In the genomic region with DNA sequence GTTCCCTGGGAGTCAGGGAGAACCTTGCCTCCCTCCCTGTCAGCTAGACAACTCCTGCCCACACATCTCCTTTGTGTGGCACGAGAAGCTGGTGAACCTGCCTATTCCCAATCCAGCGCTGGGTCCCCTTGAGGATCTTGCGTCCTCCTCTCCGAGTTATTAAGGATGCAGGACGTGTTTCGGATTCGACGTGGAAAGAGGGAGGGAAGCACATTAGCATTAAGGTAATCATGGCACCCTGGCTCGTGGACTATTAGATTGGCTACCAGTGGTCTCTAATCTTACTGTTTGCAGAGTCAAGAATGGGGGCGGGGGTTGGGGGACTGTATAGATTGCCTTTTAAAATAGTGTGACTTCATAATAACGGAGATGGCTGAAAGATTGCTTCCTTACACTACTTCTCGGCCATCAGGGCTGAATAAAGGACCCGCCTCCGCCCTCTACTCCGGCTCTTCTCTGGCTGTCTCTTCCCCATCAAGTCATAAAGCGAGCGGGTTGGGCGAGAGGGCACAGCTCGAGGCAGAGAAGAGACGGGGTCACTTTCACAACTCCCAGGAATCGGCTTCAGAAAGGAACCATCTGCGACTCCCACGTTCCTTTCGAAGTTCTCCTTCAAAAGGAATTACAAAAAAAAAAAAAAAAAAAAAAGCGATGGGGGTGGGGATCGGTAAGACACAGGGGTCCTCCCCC, we compare ENCODE assay signal across 10 cellular contexts. TPM values are rescaled to one million over a fixed set of nuclear protein-coding genes. Genes with fewer than 3 reads are reported as not detected.
DNase-seq lines count a peak whose midpoint lies in the region; ATAC-seq and TF ChIP-seq lines count a peak whose summit lies in the region.
"Had no signal": no experiment of that assay in that cellular context is flagged by ENCODE, and none has a peak within 500 bp of the region (broad histone marks: within the 10 kb centered on the region; RNA-seq: fewer than 3 reads in every experiment).

No MANE protein-coding gene starts in this region.

- no peak for TF ChIP-seq CTCF in stomach (IDR thresholded peaks at IDR 0.05)

- H3K4me2 ChIP-seq in GM23248 (ENCODE audit: unreplicated experiment), result no peak overlapping the region

- peaks cover 49% of the 10 kb centered on the region for H3K27me3 Mint-ChIP-seq in T-helper 1 cell treated with Interleukin-12 subunit alpha and Interleukin-12 subunit beta and Interleukin-4 antibody, amounts not matched to agents 30 μg/mL and 1 μg/mL, for 36 hours (ENCODE audit: low read depth)

- H3K27me3 ChIP-seq in stomach (peaks cover 7 to 60% (median 41%) of the 10 kb centered on the region in 3 donors), GM23248 (replicated peaks; ENCODE audit: insufficient read depth) (peaks cover 68% of the 10 kb centered on the region)

- in situ Hi-C loops in GM23248 (cut with MboI), result no loop called here

- no peak for TF ChIP-seq POLR2A in stomach (IDR thresholded peaks at IDR 0.05)

- no peak overlapping the region for H3K9ac ChIP-seq in GM23248

- H3K9me2 ChIP-seq in GM23248 (ENCODE audit: insufficient read depth), result no peaks in the 10 kb centered on the region

- H2AFZ ChIP-seq in GM23248, result no peak overlapping the region

- peak overlapping the region; percentile 50 to 67 (median 58) for H3K4me3 ChIP-seq in stomach
- H3K4me3 ChIP-seq in GM23248, result no peak overlapping the region

- no peak for TF ChIP-seq EP300 in stomach (IDR thresholded peaks at IDR 0.05)

- WGBS in stomach, 5 donors, result 2 to 8% (median 4%) methylated on average over 26 of the region's 26 CpGs
- 3 to 4% methylated on average over 26 of the region's 26 CpGs for WGBS in GM23248 (ENCODE audit: low coverage in 1 of 2, low lambda C conversion rate in 2 of 2, missing lambda C conversion rate in 2 of 2), 2 experiments

- H3K36me3 Mint-ChIP-seq in T-helper 1 cell treated with Interleukin-12 subunit alpha and Interleukin-12 subunit beta and Interleukin-4 antibody, amounts not matched to agents 30 μg/mL and 1 μg/mL, for 36 hours (ENCODE audit: low read depth), result no peaks in the 10 kb centered on the region

- DNase-seq in T-helper 1 cell (no peak), iPS-NIHi7 (ENCODE audit: extremely low spot score) (peak; percentile 25), stomach (no peak), GM23248 (no peak)
- DNase-seq: NCI-H1105 treated with DMSO at 0.1 percent for 48 hours had no signal

- no peaks in the 10 kb centered on the region for H3K36me3 ChIP-seq in stomach
- H3K36me3 ChIP-seq in GM23248 (ENCODE audit: low read depth), result no peaks in the 10 kb centered on the region

- intact Hi-C loops in stomach (cut with DNase I; ENCODE audit: low total_unique reads), result no loop called here

- ATAC-seq in HG03159 (IDR thresholded peaks at IDR 0.05; ENCODE audit: unreplicated experiment), result no peak
- no peak for ATAC-seq in HG03378 (IDR thresholded peaks at IDR 0.05; ENCODE audit: unreplicated experiment)

- peaks cover 8% of the 10 kb centered on the region for H3K4me1 Mint-ChIP-seq in T-helper 1 cell treated with Interleukin-12 subunit alpha and Interleukin-12 subunit beta and Interleukin-4 antibody, amounts not matched to agents 30 μg/mL and 1 μg/mL, for 36 hours (ENCODE audit: low read depth)

- no peak overlapping the region for H3K27ac Mint-ChIP-seq in T-helper 1 cell treated with Interleukin-12 subunit alpha and Interleukin-12 subunit beta and Interleukin-4 antibody, amounts not matched to agents 30 μg/mL and 1 μg/mL, for 36 hours

- H3F3A ChIP-seq in GM23248 (ENCODE audit: insufficient read depth), result no peaks in the 10 kb centered on the region

- no peaks in the 10 kb centered on the region for H4K20me1 ChIP-seq in GM23248 (ENCODE audit: insufficient read depth)

- H3K4me3 Mint-ChIP-seq in T-helper 1 cell treated with Interleukin-12 subunit alpha and Interleukin-12 subunit beta and Interleukin-4 antibody, amounts not matched to agents 30 μg/mL and 1 μg/mL, for 36 hours, result peak overlapping the region; percentile 39

- H3K9me3 ChIP-seq in stomach, result no peaks in the 10 kb centered on the region
- H3K9me3 ChIP-seq in GM23248 (ENCODE audit: low read depth), result no peaks in the 10 kb centered on the region

- H3K9me3 Mint-ChIP-seq in T-helper 1 cell treated with Interleukin-12 subunit alpha and Interleukin-12 subunit beta and Interleukin-4 antibody, amounts not matched to agents 30 μg/mL and 1 μg/mL, for 36 hours, result no peaks in the 10 kb centered on the region

- H3K27ac ChIP-seq in angular gyrus (ENCODE audit: low read depth, low read length) (peak overlapping the region; percentile 95), stomach (peak overlapping the region in 1 of 5 donors; percentile 64), GM23248 (no peak overlapping the region)

- H3K79me2 ChIP-seq in GM23248 (ENCODE audit: insufficient read depth), result no peaks in the 10 kb centered on the region

- H3K4me1 ChIP-seq in stomach (peaks cover 17 to 38% (median 30%) of the 10 kb centered on the region in 4 donors), GM23248 (ENCODE audit: insufficient read depth) (peaks cover 6% of the 10 kb centered on the region; the same call in 1 of the 2 replicates)

RNA-seq across cellular contexts. Expression of a gene that starts 1.7 kb away (rescaled TPM):
- 10 to 100 TPM in 1 of 5 donors, under 1 TPM in 3, not detected in 1; 0.29 to 22.4 (median 0.44) TPM for total RNA-seq in stomach
- polyA plus RNA-seq in stomach, result under 1 TPM; 0.06 to 0.31 (median 0.23) TPM
- not detected in 2 replicates for total RNA-seq in GM23248 (2014; rRNA removed; shearing (Covaris generic))
- 0.29 and 0.66 TPM in 2 replicates for polyA plus RNA-seq in GM23248 (2016; fragmentation: Nextera tagmentation; extraction: Ambion mirVana)
- polyA plus RNA-seq: AG04450 had no signal
